In genomic region chr6:44067760-44068139, GRCh38 we compare ENCODE assay signal across 18 cellular contexts.
"Had no signal": no experiment of that assay in that cellular context is flagged by ENCODE, and none has a peak within 500 bp of the region (broad histone marks: within the 10 kb centered on the region; RNA-seq: fewer than 3 reads in every experiment).

No MANE protein-coding gene starts in this region.

- DNase-seq: activated CD4-positive, alpha-beta memory T cell treated with anti-CD3 and anti-CD28 coated beads, Interleukin-2, amount 10 ng/mL, durations not matched to agents 7 days and 5 days; activated CD4-positive, alpha-beta T cell treated with anti-CD3 and anti-CD28 coated beads for 4 hours; activated effector memory CD4-positive, alpha-beta T cell treated with anti-CD3 and anti-CD28 coated beads, Interleukin-2, amount 50 U/mL, for 16 hours; activated T-cell treated with anti-CD3 and anti-CD28 coated beads, Interleukin-2, amount 50 U/mL, for 4 hours; adrenal gland; hippocampal formation; kidney; left ventricle myocardium superior; nucleus accumbens; stimulated activated naive CD8-positive, alpha-beta T cell treated with anti-CD3 and anti-CD28 coated beads, Interleukin-15, amount 100 ng/mL, for 72 hours; T-helper 17 cell had no signal

- FAIRE-seq: kidney had no signal

- ATAC-seq: activated T-cell treated with anti-CD3 and anti-CD28 coated beads, Interleukin-2, amount 50 U/mL, for 4 hours; left ventricle myocardium superior; natural killer cell treated with Interleukin-12 subunit alpha and Interleukin-12 subunit beta and Interleukin-15 and Interleukin-18, amount 100 ng/mL, for 72 hours; right cardiac atrium; stimulated activated naive CD8-positive, alpha-beta T cell treated with anti-CD3 and anti-CD28 coated beads, Interleukin-15, amount 100 ng/mL, for 72 hours; T-helper 17 cell had no signal

- H3K4me3 ChIP-seq: adrenal gland had no signal

- H3K27me3 ChIP-seq: adrenal gland had no signal

- H3K27ac Mint-ChIP-seq: activated CD4-positive, alpha-beta memory T cell treated with anti-CD3 and anti-CD28 coated beads, Interleukin-2, amount 10 ng/mL, durations not matched to agents 7 days and 5 days; activated naive CD4-positive, alpha-beta T cell treated with anti-CD3 and anti-CD28 coated beads, Interleukin-2, amount 50 U/mL, for 24 hours; memory B cell; progenitor cell of endocrine pancreas; T-helper 17 cell had no signal

- H3K9me3 Mint-ChIP-seq: activated CD4-positive, alpha-beta memory T cell treated with anti-CD3 and anti-CD28 coated beads, Interleukin-2, amount 10 ng/mL, durations not matched to agents 7 days and 5 days; activated naive CD4-positive, alpha-beta T cell treated with anti-CD3 and anti-CD28 coated beads, Interleukin-2, amount 50 U/mL, for 24 hours; activated T-cell treated with anti-CD3 and anti-CD28 coated beads, Interleukin-2, amount 50 U/mL, for 4 hours; memory B cell; natural killer cell treated with Interleukin-12 subunit alpha and Interleukin-12 subunit beta and Interleukin-15 and Interleukin-18, amount 100 ng/mL, for 72 hours; stimulated activated naive CD8-positive, alpha-beta T cell treated with anti-CD3 and anti-CD28 coated beads, Interleukin-15, amount 100 ng/mL, for 72 hours; type B pancreatic cell; WTC11 had no signal

- H3K36me3 Mint-ChIP-seq: activated naive CD4-positive, alpha-beta T cell treated with anti-CD3 and anti-CD28 coated beads, Interleukin-2, amount 50 U/mL, for 24 hours; memory B cell; natural killer cell treated with Interleukin-12 subunit alpha and Interleukin-12 subunit beta and Interleukin-15 and Interleukin-18, amount 100 ng/mL, for 72 hours; type B pancreatic cell; WTC11 had no signal

- H3K27ac ChIP-seq: adrenal gland had no signal

- H3K4me1 Mint-ChIP-seq: activated naive CD4-positive, alpha-beta T cell treated with anti-CD3 and anti-CD28 coated beads, Interleukin-2, amount 50 U/mL, for 24 hours had no signal

- H3K4me3 Mint-ChIP-seq: activated CD4-positive, alpha-beta memory T cell treated with anti-CD3 and anti-CD28 coated beads, Interleukin-2, amount 10 ng/mL, durations not matched to agents 7 days and 5 days; activated naive CD4-positive, alpha-beta T cell treated with anti-CD3 and anti-CD28 coated beads, Interleukin-2, amount 50 U/mL, for 24 hours; activated T-cell treated with anti-CD3 and anti-CD28 coated beads, Interleukin-2, amount 50 U/mL, for 4 hours; memory B cell; natural killer cell treated with Interleukin-12 subunit alpha and Interleukin-12 subunit beta and Interleukin-15 and Interleukin-18, amount 100 ng/mL, for 72 hours; stimulated activated naive CD8-positive, alpha-beta T cell treated with anti-CD3 and anti-CD28 coated beads, Interleukin-15, amount 100 ng/mL, for 72 hours; T-helper 17 cell; type B pancreatic cell; WTC11 had no signal

- H3K36me3 ChIP-seq: adrenal gland had no signal

- H3K9me3 ChIP-seq: adrenal gland had no signal
